12 cellular contexts compared by ENCODE assay signal in the genomic region with DNA sequence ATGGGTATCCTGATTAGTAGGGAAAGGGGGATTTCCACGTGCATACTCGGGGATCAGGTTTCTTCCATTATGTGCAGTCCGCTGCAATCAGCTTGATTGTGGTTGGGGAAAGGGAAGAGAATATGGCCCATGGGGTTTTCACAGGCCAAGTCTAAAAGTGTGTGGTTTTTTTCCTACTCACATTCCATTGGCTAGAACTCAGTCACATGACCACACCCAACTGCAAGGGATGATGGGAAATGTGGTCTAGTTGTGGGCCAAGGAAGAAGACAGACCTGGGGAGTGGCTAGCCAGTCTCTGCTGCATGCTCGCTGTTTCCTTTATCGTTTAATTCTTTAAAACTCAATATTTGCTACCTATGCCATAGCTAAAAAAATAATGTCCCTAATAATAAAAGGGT.
DNase-seq lines count a peak whose midpoint lies in the region; FAIRE-seq and TF ChIP-seq lines count a peak whose summit lies in the region.
"Had no signal": no experiment of that assay in that cellular context is flagged by ENCODE, and none has a peak within 500 bp of the region (broad histone marks: within the 10 kb centered on the region; RNA-seq: fewer than 3 reads in every experiment).

No MANE protein-coding gene starts in this region.

- H3K27ac ChIP-seq in RWPE1 (no peak overlapping the region), transverse colon (no peak overlapping the region)

- in situ Hi-C loops in transverse colon (cut with MboI; ENCODE audit: low pct_ligation_motif_present in 1 of 4, low pct_unique_long_range_greater_than_20kb in 1 of 4, low sequenced_read_pairs in 3 of 4), result no loop called here

- no peak for TF ChIP-seq CTCF in RWPE1 (conservative IDR thresholded peaks at IDR 0.05; ENCODE audit: low read depth)
- TF ChIP-seq CTCF in transverse colon (IDR thresholded peaks at IDR 0.05), result no peak

- no peaks in the 10 kb centered on the region for H3K4me1 ChIP-seq in transverse colon

- no peak for TF ChIP-seq EP300 in transverse colon (IDR thresholded peaks at IDR 0.05; ENCODE audit: low read depth)

- no peak for FAIRE-seq in HTR-8/SVneo (lab: Jason Lieb, UNC)

- H3K27me3 ChIP-seq in transverse colon, result no peaks in the 10 kb centered on the region

- intact Hi-C loops in transverse colon (cut with DNase I; ENCODE audit: low total_unique reads), result no loop called here

- no peak overlapping the region for H3K4me3 ChIP-seq in transverse colon

- no peak for TF ChIP-seq POLR2A in transverse colon (IDR thresholded peaks at IDR 0.05)

- H3K9me3 ChIP-seq in transverse colon, result no peaks in the 10 kb centered on the region

- peak; percentile 16 for DNase-seq in ELR (ENCODE audit: low read depth)
- DNase-seq in HTR-8/SVneo (ENCODE audit: insufficient read length, low spot score), result peak; percentile 12
- DNase-seq in RWPE1 (ENCODE audit: low spot score), result peak; percentile 14
- DNase-seq in iPS DF 4.7 (ENCODE audit: extremely low read depth, low spot score), result peak; percentile 62
- DNase-seq in dedifferentiated amniotic fluid mesenchymal stem cell (ENCODE audit: extremely low spot score), result no peak
- DNase-seq in transverse colon, result no peak
- no peak for DNase-seq in T-helper 9 cell
- DNase-seq: activated CD4-positive, CD25-positive, alpha-beta regulatory T cell treated with anti-CD3 and anti-CD28 coated beads, Interleukin-2, amount 50 U/mL, for 72 hours; activated gamma-delta T cell treated with Interleukin-2 at 50 U/mL for 16 hours; central memory CD4-positive, alpha-beta T cell; DMS153; kidney glomerular epithelial cell had no signal

- 72 to 86% methylated on average over 5 of the region's 5 CpGs for WGBS in transverse colon (ENCODE audit: low coverage in 1 of 2), 2 donors

- H3K36me3 ChIP-seq in transverse colon, result no peaks in the 10 kb centered on the region

- CTCF ChIA-PET in RWPE1 (lab: Yijun Ruan, JAX), result no interaction called here

- POLR2A ChIA-PET in RWPE1 (lab: Yijun Ruan, JAX; ENCODE audit: low non-redundant PET), result no interaction called here

Comparison
In these comparisons a context has a peak if more than half of its experiments do, and no peak if none do; other contexts are left out.
1. DNase-seq: peak in ELR (single experiment), HTR-8/SVneo (single experiment), RWPE1 (single experiment) and iPS DF 4.7 (single experiment); none in dedifferentiated amniotic fluid mesenchymal stem cell (single experiment), transverse colon (single experiment) and T-helper 9 cell (single experiment).